In the genomic region with DNA sequence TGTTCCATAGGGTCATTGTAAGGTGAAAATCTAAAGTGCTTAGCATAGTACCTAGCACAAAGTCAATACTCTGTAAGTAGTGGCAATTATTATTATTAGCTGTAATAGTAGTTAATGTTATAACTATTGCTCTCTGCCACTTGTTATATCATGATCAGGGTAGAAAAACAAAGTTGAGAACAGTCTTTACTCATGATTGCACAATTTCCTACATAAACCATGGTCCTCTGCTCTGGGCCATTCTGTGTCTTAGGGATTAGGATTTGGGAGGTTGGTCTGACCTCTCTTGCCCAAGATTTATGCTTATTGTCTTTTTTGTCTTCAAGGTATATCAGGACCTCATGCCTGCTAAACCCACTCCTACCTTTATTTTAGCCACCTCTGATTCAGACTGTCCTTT, we compare ENCODE assay signal across 1 cellular context.
TF ChIP-seq lines count a peak whose summit lies in the region.

No MANE protein-coding gene starts in this region.

TF ChIP-seq in HepG2, 621 proteins besides CTCF, POLR2A, EP300 and RAD21 (continued from another document):
- TF ChIP-seq MNT (IDR thresholded peaks at IDR 0.05): no peak
- TF ChIP-seq CEBPB (IDR thresholded peaks at IDR 0.05; ENCODE audit: borderline replicate concordance, low read depth, low read length): peak; percentile 61; the same call in 1 of the 2 replicates
